In genomic region chr1:242890211-242890741, GRCh38 we compare ENCODE assay signal across 12 cellular contexts.
A peak's percentile ranks its signal among the peaks of the same experiment; 100 is the strongest.
DNase-seq lines count a peak whose midpoint lies in the region; ATAC-seq and TF ChIP-seq lines count a peak whose summit lies in the region.
"Had no signal": no experiment of that assay in that cellular context is flagged by ENCODE, and none has a peak within 500 bp of the region (broad histone marks: within the 10 kb centered on the region; RNA-seq: fewer than 3 reads in every experiment).

No MANE protein-coding gene starts in this region.

- H4K20me1 ChIP-seq in GM23338 (replicated peaks; ENCODE audit: insufficient read depth), result no peaks in the 10 kb centered on the region

- no peaks in the 10 kb centered on the region for H3K27me3 ChIP-seq in GM23338 (ENCODE audit: insufficient read depth)
- no peaks in the 10 kb centered on the region for H3K27me3 ChIP-seq in foreskin keratinocyte

- H3K9me3 Mint-ChIP-seq in GM23338, result no peaks in the 10 kb centered on the region

- H3K4me1 Mint-ChIP-seq in GM23338, result peaks cover 6% of the 10 kb centered on the region; the same call in 2 of the 3 replicates

- no peaks in the 10 kb centered on the region for H3K36me3 Mint-ChIP-seq in GM23338 (ENCODE audit: low read depth)

- no peaks in the 10 kb centered on the region for H3K9me2 ChIP-seq in GM23338 (ENCODE audit: insufficient read depth)

- no peaks in the 10 kb centered on the region for H3K79me2 ChIP-seq in GM23338 (replicated peaks; ENCODE audit: insufficient read depth)

- H2AFZ ChIP-seq in GM23338, result no peak overlapping the region

- H3K27me3 Mint-ChIP-seq in GM23338 (ENCODE audit: insufficient read depth, low read depth, poor library complexity), result peaks cover 4% of the 10 kb centered on the region

- H3K27ac ChIP-seq in GM23338 (ENCODE audit: low read depth) (no peak overlapping the region), foreskin keratinocyte (no peak overlapping the region)
- H3K27ac ChIP-seq: dorsolateral prefrontal cortex, VCaP had no signal

- no peak for TF ChIP-seq CTCF in GM23338 (conservative IDR thresholded peaks at IDR 0.05; ENCODE audit: low read depth in 2 of 2)
- TF ChIP-seq CTCF in foreskin keratinocyte (conservative IDR thresholded peaks at IDR 0.05), result no peak

- no peak overlapping the region for H3K27ac Mint-ChIP-seq in GM23338

- H3K4me3 ChIP-seq in GM23338, result peak overlapping the region; percentile 50

- H3K4me1 ChIP-seq in GM23338 (ENCODE audit: insufficient read depth) (no peaks in the 10 kb centered on the region), foreskin keratinocyte (no peaks in the 10 kb centered on the region)

- H3K36me3 ChIP-seq in GM23338 (ENCODE audit: insufficient read depth), result no peaks in the 10 kb centered on the region

- ATAC-seq in GM23338 (peak; percentile 96), foreskin keratinocyte (peak; percentile 64), HG03442 (IDR thresholded peaks at IDR 0.05; ENCODE audit: unreplicated experiment) (no peak)

- DNase-seq in GM23338 (ENCODE audit: low spot score) (peak; percentile 80), NCI-H510A (lab: John Stamatoyannopoulos, UW) (peak; percentile 15), foreskin keratinocyte (peak in 1 of 2 donors; percentile 3), mucosa of gallbladder (ENCODE audit: low spot score) (peak; percentile 22), NCI-H226 (no peak), hippocampal formation (lab: John Stamatoyannopoulos, UW) (no peak)
- no peak for DNase-seq in activated CD4-positive, CD25-positive, alpha-beta regulatory T cell treated with anti-CD3 and anti-CD28 coated beads, Interleukin-2, amount 50 U/mL, for 72 hours
- DNase-seq: activated effector memory CD4-positive, alpha-beta T cell treated with anti-CD3 and anti-CD28 coated beads, Interleukin-2, amount 50 U/mL, for 16 hours; NCI-H1105 had no signal

- peak overlapping the region; percentile 70 for H3K4me2 ChIP-seq in GM23338

- H3K4me3 Mint-ChIP-seq in GM23338, result peak overlapping the region; percentile 68

- H3F3A ChIP-seq in GM23338 (replicated peaks; ENCODE audit: low read depth), result no peaks in the 10 kb centered on the region

TF ChIP-seq in GM23338, 12 proteins besides CTCF, POLR2A, EP300 and RAD21:
- TF ChIP-seq ZNF331 (CRISPR knock-in tag; IDR thresholded peaks at IDR 0.05; ENCODE audit: low read depth) (peak; percentile 54), CREB1 (CRISPR knock-in tag; IDR thresholded peaks at IDR 0.05; ENCODE audit: low read depth) (no peak; the same call in 1 of the 2 replicates), STAT1 (IDR thresholded peaks at IDR 0.05; ENCODE audit: unreplicated experiment) (no peak), REST (IDR thresholded peaks at IDR 0.05; ENCODE audit: unreplicated experiment) (peak; percentile 73), POLR2AphosphoS5 (IDR thresholded peaks at IDR 0.05; ENCODE audit: low read depth) (no peak)
TF ChIP-seq in GM23338: peak in this region for 2.

Comparison
In these comparisons a context has a peak if more than half of its experiments do, and no peak if none do; other contexts are left out.
1. DNase-seq: peak in GM23338 (single experiment), NCI-H510A (single experiment) and mucosa of gallbladder (single experiment); none in NCI-H226 (single experiment), activated CD4-positive, CD25-positive, alpha-beta regulatory T cell treated with anti-CD3 and anti-CD28 coated beads, Interleukin-2, amount 50 U/mL, for 72 hours (single experiment) and hippocampal formation (0 of 2).